ENCODE assay signal across 8 cellular contexts in the genomic region with DNA sequence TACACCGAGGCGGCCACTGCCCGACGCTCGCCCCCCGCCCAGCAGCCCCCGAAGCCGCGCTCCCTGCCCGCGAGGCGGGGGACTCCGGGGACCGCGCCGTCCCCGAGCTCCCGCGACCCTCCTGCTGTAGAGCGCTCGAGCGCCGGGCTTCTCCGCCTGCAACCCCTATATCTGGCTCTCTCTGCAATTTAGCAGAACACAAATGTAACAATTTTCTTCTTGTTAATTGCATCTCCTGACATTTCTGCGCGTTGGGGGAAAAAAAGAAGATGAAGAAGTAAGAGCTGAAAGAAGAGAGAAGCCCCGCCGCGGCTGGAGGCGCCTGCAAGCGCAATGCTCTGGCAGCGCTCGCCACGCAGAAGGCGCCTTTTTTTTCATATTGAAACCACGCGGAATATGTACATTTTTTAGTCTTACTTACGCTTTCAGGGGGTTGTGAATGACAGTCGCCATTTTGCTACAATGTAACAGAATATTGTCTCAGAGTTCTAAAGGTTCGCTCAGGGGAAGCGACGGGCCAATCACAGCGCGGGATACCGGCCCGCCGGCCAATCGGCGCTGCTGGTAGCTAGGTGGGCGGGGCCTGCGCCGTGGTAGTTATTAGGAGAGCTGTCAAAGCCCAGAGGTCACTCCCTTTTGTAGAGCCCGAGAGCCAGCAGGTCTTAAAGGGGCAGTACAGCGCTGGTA. TPM values are rescaled to one million over a fixed set of nuclear protein-coding genes. Genes with fewer than 3 reads are reported as not detected.
DNase-seq lines count a peak whose midpoint lies in the region; ATAC-seq and TF ChIP-seq lines count a peak whose summit lies in the region.

A gene (minus strand): TSS at position 466 of the 687 bp plus-strand sequence. CDS start 13 bp downstream, at position 453.

- peak within 1 kb of the TSS; percentile 98 for H3K4me3 Mint-ChIP-seq in T-helper 1 cell treated with Interleukin-12 subunit alpha and Interleukin-12 subunit beta and Interleukin-4 antibody, amounts not matched to agents 30 μg/mL and 1 μg/mL, for 36 hours

- peak; percentile 47 for TF ChIP-seq POLR2A in prostate gland (IDR thresholded peaks at IDR 0.05)

- peak; percentile 91 for ATAC-seq in HG02938 (IDR thresholded peaks at IDR 0.05; ENCODE audit: unreplicated experiment)

- no peaks in the 10 kb centered on the region for H3K36me3 ChIP-seq in right atrium auricular region
- no peaks in the 10 kb centered on the region for H3K36me3 ChIP-seq in prostate gland
- H3K36me3 ChIP-seq in urinary bladder (ENCODE audit: insufficient read depth), result no peaks in the 10 kb centered on the region

- DNase-seq in GM13976 (ENCODE audit: low spot score) (peak; percentile 96), NCI-H1694 (lab: John Stamatoyannopoulos, UW) (peak; percentile 99), anterior cingulate cortex (lab: John Stamatoyannopoulos, UW) (peak; percentile 59 to 97 (median 93)), right atrium auricular region (ENCODE audit: low spot score) (peak; percentile 98), prostate gland (ENCODE audit: low spot score) (peak; percentile 94)

- H3K4me1 Mint-ChIP-seq in T-helper 1 cell treated with Interleukin-12 subunit alpha and Interleukin-12 subunit beta and Interleukin-4 antibody, amounts not matched to agents 30 μg/mL and 1 μg/mL, for 36 hours (ENCODE audit: low read depth), result peaks cover 21% of the 10 kb centered on the region

- no peaks in the 10 kb centered on the region for H3K9me3 Mint-ChIP-seq in T-helper 1 cell treated with Interleukin-12 subunit alpha and Interleukin-12 subunit beta and Interleukin-4 antibody, amounts not matched to agents 30 μg/mL and 1 μg/mL, for 36 hours

- peaks cover 0 to 32% of the 10 kb centered on the region in 2 donors for H3K4me1 ChIP-seq in right atrium auricular region
- H3K4me1 ChIP-seq in prostate gland (replicated peaks), result peaks cover 13% of the 10 kb centered on the region
- no peaks in the 10 kb centered on the region for H3K4me1 ChIP-seq in urinary bladder (ENCODE audit: insufficient read depth)

- intact Hi-C loops in prostate gland (cut with DNase I), result no loop called here

- peak within 1 kb of the TSS; percentile 86 to 88 for H3K27ac ChIP-seq in right atrium auricular region
- H3K27ac ChIP-seq in prostate gland, result no peak within 1 kb of the TSS
- H3K27ac ChIP-seq in urinary bladder (ENCODE audit: low read depth), result no peak within 1 kb of the TSS

- H3K4me3 ChIP-seq in right atrium auricular region (peak within 1 kb of the TSS; percentile 49 to 83), prostate gland (peak within 1 kb of the TSS; percentile 39 to 57), urinary bladder (ENCODE audit: low read depth, low read length) (peak within 1 kb of the TSS; percentile 65)

- TF ChIP-seq CTCF in GM13976 (IDR thresholded peaks at IDR 0.05; ENCODE audit: borderline replicate concordance, control extremely low read depth, extremely low read depth, insufficient read depth, missing control alignments) (no peak), right atrium auricular region (IDR thresholded peaks at IDR 0.05) (no peak), prostate gland (IDR thresholded peaks at IDR 0.05) (no peak)

- peaks cover 2% of the 10 kb centered on the region for H3K36me3 Mint-ChIP-seq in T-helper 1 cell treated with Interleukin-12 subunit alpha and Interleukin-12 subunit beta and Interleukin-4 antibody, amounts not matched to agents 30 μg/mL and 1 μg/mL, for 36 hours (ENCODE audit: low read depth)

- in situ Hi-C loops in GM13976 (cut with MboI; ENCODE audit: low sequenced_read_pairs, unreplicated experiment), result no loop called here

- under 1% methylated on average over 51 of the region's 54 CpGs for WGBS in prostate gland
- under 1% methylated on average over 54 of the region's 54 CpGs for WGBS in urinary bladder

- peak within 1 kb of the TSS; percentile 83 for H3K27ac Mint-ChIP-seq in T-helper 1 cell treated with Interleukin-12 subunit alpha and Interleukin-12 subunit beta and Interleukin-4 antibody, amounts not matched to agents 30 μg/mL and 1 μg/mL, for 36 hours

- H3K27me3 ChIP-seq in right atrium auricular region, result no peaks in the 10 kb centered on the region
- peaks cover 10% of the 10 kb centered on the region for H3K27me3 ChIP-seq in prostate gland (replicated peaks; ENCODE audit: insufficient read depth)

- no peaks in the 10 kb centered on the region for H3K9me3 ChIP-seq in right atrium auricular region
- H3K9me3 ChIP-seq in prostate gland, result no peaks in the 10 kb centered on the region

- H3K27me3 Mint-ChIP-seq in T-helper 1 cell treated with Interleukin-12 subunit alpha and Interleukin-12 subunit beta and Interleukin-4 antibody, amounts not matched to agents 30 μg/mL and 1 μg/mL, for 36 hours (ENCODE audit: low read depth), result peaks cover 49% of the 10 kb centered on the region

RNA-seq across cellular contexts. Expression of the gene that starts here (rescaled TPM):
- total RNA-seq in right atrium auricular region, result 10 to 100 TPM; 14.7 to 26.6 TPM
- 10 to 100 TPM in 1 of 2 donors, not detected in 1; 11.0 TPM for total RNA-seq in prostate gland
- total RNA-seq in urinary bladder, result 2.2 TPM
- 0.71 TPM for polyA plus RNA-seq in urinary bladder

Comparison
In these comparisons a context has a peak if more than half of its experiments do, and no peak if none do; other contexts are left out.
1. H3K27ac ChIP-seq: peak in right atrium auricular region (2 of 2); none in prostate gland (0 of 2) and urinary bladder (single experiment).
2. Peak in every context shown above with its lines, with median percentiles within 50 percentile points of each other: DNase-seq and H3K4me3 ChIP-seq.